Comparison of ENCODE assay signal across 18 cellular contexts in genomic region chr14:58196198-58196597, GRCh38. TPM values are rescaled to one million over a fixed set of nuclear protein-coding genes. Genes with fewer than 3 reads are reported as not detected.
A peak's percentile ranks its signal among the peaks of the same experiment; 100 is the strongest.
DNase-seq lines count a peak whose midpoint lies in the region; ATAC-seq, FAIRE-seq and TF ChIP-seq lines count a peak whose summit lies in the region.
"Had no signal": no experiment of that assay in that cellular context is flagged by ENCODE, and none has a peak within 500 bp of the region (broad histone marks: within the 10 kb centered on the region; RNA-seq: fewer than 3 reads in every experiment).

No MANE protein-coding gene starts in this region.

- intact Hi-C loops in transverse colon (cut with DNase I; ENCODE audit: low total_unique reads) = no loop called here

- no peaks in the 10 kb centered on the region for H3K23me2 ChIP-seq in H1 (ENCODE audit: low read depth, low read length)

- H3K9me3 Mint-ChIP-seq in activated naive CD4-positive, alpha-beta T cell treated with anti-CD3 and anti-CD28 coated beads, Interleukin-2, amount 50 U/mL, for 24 hours = no peaks in the 10 kb centered on the region
- H3K9me3 Mint-ChIP-seq: H9 had no signal

- peaks cover 2% of the 10 kb centered on the region for H4K20me1 ChIP-seq in Loucy (ENCODE audit: insufficient read depth, low read length, poor library complexity, severe bottlenecking)
- no peaks in the 10 kb centered on the region for H4K20me1 ChIP-seq in H1 (replicated peaks in 1 of 2; ENCODE audit: control insufficient read depth in 1 of 2, insufficient read depth in 2 of 2, low read length in 2 of 2)

- no peaks in the 10 kb centered on the region for H3K36me3 Mint-ChIP-seq in activated naive CD4-positive, alpha-beta T cell treated with anti-CD3 and anti-CD28 coated beads, Interleukin-2, amount 50 U/mL, for 24 hours
- peaks cover 5% of the 10 kb centered on the region for H3K36me3 Mint-ChIP-seq in T-helper 17 cell (ENCODE audit: low read depth)

- H3K4me3 Mint-ChIP-seq in activated naive CD4-positive, alpha-beta T cell treated with anti-CD3 and anti-CD28 coated beads, Interleukin-2, amount 50 U/mL, for 24 hours = no peak overlapping the region
- H3K4me3 Mint-ChIP-seq in T-helper 17 cell = no peak overlapping the region
- H3K4me3 Mint-ChIP-seq: H9 had no signal

- CTCF ChIA-PET in H1 (lab: Charles Lee; ENCODE audit: partially characterized antibody) = no interaction called here
- CTCF ChIA-PET in GM10248 (lab: Yijun Ruan, JAX) = no interaction called here

- no peak overlapping the region for H3K23ac ChIP-seq in H1 (ENCODE audit: insufficient read length)

- no peak overlapping the region for H2BK5ac ChIP-seq in H1 (ENCODE audit: low read depth, low read length)

- no peaks in the 10 kb centered on the region for H3K27me3 Mint-ChIP-seq in activated naive CD4-positive, alpha-beta T cell treated with anti-CD3 and anti-CD28 coated beads, Interleukin-2, amount 50 U/mL, for 24 hours
- peaks cover 14% of the 10 kb centered on the region for H3K27me3 Mint-ChIP-seq in T-helper 17 cell
- H3K27me3 Mint-ChIP-seq: CD4-positive, alpha-beta memory T cell had no signal

- 100% methylated on average over 1 of the region's 1 CpG; no CpG with 5 or more reads in 1 of the 2 experiments for WGBS in H1 (ENCODE audit: extremely low coverage in 1 of 2, insufficient coverage in 1 of 2, insufficient read length in 1 of 2, insufficient replicate concordance in 2 of 2, low coverage in 1 of 2, low lambda C conversion rate in 2 of 2, missing lambda C conversion rate in 1 of 2), 2 experiments
- WGBS in transverse colon (ENCODE audit: low coverage in 1 of 2), 2 donors = 97% methylated on average over 1 of the region's 1 CpG; no CpG with 5 or more reads in 1 of the 2 donors

- no peak overlapping the region for H3K4me3 ChIP-seq in Loucy (ENCODE audit: low read length, poor library complexity, severe bottlenecking)
- no peak overlapping the region for H3K4me3 ChIP-seq in H1 (ENCODE audit: extremely low read depth in 1 of 4, insufficient read depth in 2 of 4, low read depth in 3 of 4, low read length in 4 of 4)
- no peak overlapping the region for H3K4me3 ChIP-seq in transverse colon
- H3K4me3 ChIP-seq: A549 had no signal

- TF ChIP-seq RAD21 in H1 (IDR thresholded peaks at IDR 0.05 in 1 of 2, conservative IDR thresholded peaks at IDR 0.05 in 1 of 2; ENCODE audit: low read depth in 2 of 2, low read length in 2 of 2) = no peak

- in situ Hi-C loops in transverse colon (cut with MboI; ENCODE audit: low pct_ligation_motif_present in 1 of 4, low pct_unique_long_range_greater_than_20kb in 1 of 4, low sequenced_read_pairs in 3 of 4) = no loop called here

- H4K5ac ChIP-seq in H1 (ENCODE audit: insufficient read length, low read depth, low read length) = no peak overlapping the region

- H3K27me3 ChIP-seq in Loucy (ENCODE audit: insufficient read depth, low read length, poor library complexity, severe bottlenecking) (no peaks in the 10 kb centered on the region), H1 (replicated peaks in 1 of 4; ENCODE audit: control insufficient read depth in 3 of 4, extremely low read depth in 1 of 4, insufficient read depth in 3 of 4, low read length in 3 of 4) (peaks cover 0 to 1% (median 0%) of the 10 kb centered on the region in 4 experiments; a peak in 1 of 7 replicates), transverse colon (no peaks in the 10 kb centered on the region)

- H3K36me3 ChIP-seq in Loucy (ENCODE audit: insufficient read depth, low read length) (no peaks in the 10 kb centered on the region), H1 (ENCODE audit: control insufficient read depth in 2 of 4, insufficient read depth in 4 of 4, low read length in 3 of 4) (no peaks in the 10 kb centered on the region), transverse colon (no peaks in the 10 kb centered on the region)

- peak overlapping the region; percentile 43 for H3K27ac Mint-ChIP-seq in activated naive CD4-positive, alpha-beta T cell treated with anti-CD3 and anti-CD28 coated beads, Interleukin-2, amount 50 U/mL, for 24 hours
- H3K27ac Mint-ChIP-seq in T-helper 17 cell = peak overlapping the region; percentile 69

- H3K4ac ChIP-seq in H1 (replicated peaks; ENCODE audit: insufficient read length, low read depth, low read length) = no peak overlapping the region

- peaks cover 29% of the 10 kb centered on the region for H3K4me1 Mint-ChIP-seq in activated naive CD4-positive, alpha-beta T cell treated with anti-CD3 and anti-CD28 coated beads, Interleukin-2, amount 50 U/mL, for 24 hours
- H3K4me1 Mint-ChIP-seq in T-helper 17 cell = peaks cover 20% of the 10 kb centered on the region

- H2AK5ac ChIP-seq in H1 (ENCODE audit: low read depth, low read length) = no peak overlapping the region

- no peaks in the 10 kb centered on the region for H3K9me2 ChIP-seq in Loucy (replicated peaks; ENCODE audit: low read depth, low read length)

- no peak overlapping the region for H2BK12ac ChIP-seq in H1 (ENCODE audit: low read depth, low read length)

- no peak overlapping the region for H2BK15ac ChIP-seq in H1 (ENCODE audit: low read length)

- no peak overlapping the region for H2BK120ac ChIP-seq in H1 (replicated peaks; ENCODE audit: low read depth, low read length)

- no peak overlapping the region for H4K8ac ChIP-seq in H1 (ENCODE audit: extremely low read depth, insufficient read depth, low read length)

- peaks cover 15% of the 10 kb centered on the region for H3K4me1 ChIP-seq in Loucy (ENCODE audit: insufficient read depth, low read length, poor library complexity, severe bottlenecking)
- no peaks in the 10 kb centered on the region for H3K4me1 ChIP-seq in H1 (replicated peaks in 1 of 4; ENCODE audit: control insufficient read depth in 3 of 4, insufficient read depth in 4 of 4, low read length in 3 of 4)
- peaks cover 5 to 40% (median 18%) of the 10 kb centered on the region in 4 donors for H3K4me1 ChIP-seq in transverse colon

- no peak overlapping the region for H3K18ac ChIP-seq in H1 (ENCODE audit: extremely low read depth, low read length)

- DNase-seq in activated naive CD4-positive, alpha-beta T cell treated with Interleukin-2 at 50 U/mL for 16 hours = no peak
- DNase-seq in T-helper 17 cell (no peak), H1 (ENCODE audit: low read depth in 1 of 2, low spot score in 2 of 2) (no peak), GM10248 (ENCODE audit: extremely low spot score) (no peak), transverse colon (no peak), NOMO-1 treated with dmso at 0.1 percent for 144 hours (lab: John Stamatoyannopoulos, UW; ENCODE audit: unreplicated experiment) (no peak)
- DNase-seq: AML-193; CD4-positive, alpha-beta memory T cell; DMS153; DMS79; GDM1; GOT3; H9 had no signal

- no peak for TF ChIP-seq POLR2A in H1 (IDR thresholded peaks at IDR 0.05; ENCODE audit: control extremely low read depth in 1 of 2, low read depth in 2 of 2, low read length in 2 of 2)
- no peak for TF ChIP-seq POLR2A in transverse colon (IDR thresholded peaks at IDR 0.05)

- TF ChIP-seq EP300 in H1 (IDR thresholded peaks at IDR 0.05; ENCODE audit: borderline replicate concordance in 1 of 2, low read depth in 2 of 2, low read length in 2 of 2) (no peak), transverse colon (IDR thresholded peaks at IDR 0.05; ENCODE audit: low read depth) (no peak)

- no peak for ATAC-seq in T-helper 17 cell
- ATAC-seq: A549 had no signal

- H3K4me2 ChIP-seq in Loucy (ENCODE audit: low read depth, low read length, poor library complexity, severe bottlenecking) (no peak overlapping the region), H1 (ENCODE audit: insufficient read depth in 1 of 2, low read depth in 2 of 2, low read length in 2 of 2) (no peak overlapping the region)
- H3K4me2 ChIP-seq: A549 had no signal

- no peak overlapping the region for H4K91ac ChIP-seq in H1 (replicated peaks; ENCODE audit: insufficient read length, low read length)

- POLR2A ChIA-PET in H1 (lab: Charles Lee; ENCODE audit: partially characterized antibody) (interaction anchor here (1.8 kb wide), 1 partner anchor 102 kb away, joined by 4 read pairs; the partner anchor contains the start of gene ARID4A), GM10248 (lab: Yijun Ruan, JAX) (no interaction called here)

- no peak overlapping the region for H3K56ac ChIP-seq in H1 (replicated peaks; ENCODE audit: insufficient read length, low read depth, low read length)

- TF ChIP-seq CTCF in Loucy (conservative IDR thresholded peaks at IDR 0.05; ENCODE audit: low read length) = no peak
- no peak for TF ChIP-seq CTCF in H1 (IDR thresholded peaks at IDR 0.05; ENCODE audit: control extremely low read depth in 1 of 3, insufficient read depth in 1 of 3, low read depth in 1 of 3, low read length in 3 of 3)
- no peak for TF ChIP-seq CTCF in GM10248 (IDR thresholded peaks at IDR 0.05; ENCODE audit: control extremely low read depth, extremely low read depth, low read depth, missing control alignments)
- no peak for TF ChIP-seq CTCF in transverse colon (IDR thresholded peaks at IDR 0.05)

- H3K79me1 ChIP-seq in H1 (ENCODE audit: low read depth, low read length) = no peaks in the 10 kb centered on the region

- H2AFZ ChIP-seq in Loucy (ENCODE audit: low read length) (peak overlapping the region; percentile 41; the same call in 1 of the 2 replicates), H1 (ENCODE audit: low read length) (no peak overlapping the region)

- peaks cover 11% of the 10 kb centered on the region for H3K79me2 ChIP-seq in Loucy (ENCODE audit: insufficient read depth, low read length)
- peaks cover 0 to 9% of the 10 kb centered on the region in 2 experiments; a peak in 3 of 4 replicates for H3K79me2 ChIP-seq in H1 (ENCODE audit: control insufficient read depth in 1 of 2, insufficient read depth in 2 of 2, low read length in 2 of 2)

- H3K9me3 ChIP-seq in Loucy (ENCODE audit: insufficient read depth, low read depth, low read length) (no peaks in the 10 kb centered on the region), T-helper 17 cell (ENCODE audit: control insufficient read depth, low read length, poor library complexity, severe bottlenecking) (no peaks in the 10 kb centered on the region), H1 (ENCODE audit: insufficient read depth in 2 of 2, low read depth in 1 of 2, low read length in 1 of 2) (no peaks in the 10 kb centered on the region), transverse colon (no peaks in the 10 kb centered on the region)
- H3K9me3 ChIP-seq: A549 had no signal

- H3F3A ChIP-seq in Loucy (ENCODE audit: low read depth) = no peaks in the 10 kb centered on the region

- H3K9ac ChIP-seq in Loucy (ENCODE audit: low read depth, low read length, poor library complexity, severe bottlenecking) (no peak overlapping the region), H1 (replicated peaks in 1 of 4; ENCODE audit: extremely low read depth in 1 of 4, low read depth in 3 of 4, low read length in 3 of 4) (no peak overlapping the region)

- H3K27ac ChIP-seq in H1 (ENCODE audit: low read depth, low read length) (no peak overlapping the region), transverse colon (no peak overlapping the region)
- H3K27ac ChIP-seq: 22Rv1, A549, C4-2B had no signal

- no peak overlapping the region for H2BK20ac ChIP-seq in H1 (ENCODE audit: low read length)

- H3K14ac ChIP-seq in H1 (ENCODE audit: insufficient read length) = no peak overlapping the region

- FAIRE-seq in H1 (lab: Jason Lieb, UNC) = no peak
- FAIRE-seq: A549 had no signal

RNA-seq across cellular contexts. Expression of gene ACTR10, which starts 3.8 kb away (rescaled TPM):
- total RNA-seq in T-helper 17 cell = 10 to 100 TPM; 35.5 to 38.0 TPM
- total RNA-seq in H1 (2021; fragmentation: NEBNext Ultra II Directional; extraction: Animal tissue kit (Norgen Biotek cat#: 25700)) = 33.9 and 34.6 TPM in 2 replicates
- 6.9 and 15.4 TPM in 2 replicates for polyA plus RNA-seq in H1 (2011; rRNA removed)
- polyA plus RNA-seq in H1 (2011; cell fraction: cytosol; rRNA removed) = 17.8 TPM
- 3.1 TPM for polyA plus RNA-seq in H1 (2011; cell fraction: nucleus; rRNA removed)
- polyA plus RNA-seq in H1 (2012, experiment 1 of 2) = 16.7 to 33.6 TPM (median 17.8 TPM) in 4 replicates
- polyA plus RNA-seq in H1 (2012, experiment 2 of 2) = 5.5 TPM
- 24.8 TPM for polyA plus RNA-seq in H1 (2013, experiment 1 of 2)
- polyA plus RNA-seq in H1 (2013, experiment 2 of 2) = 23.5 TPM
- 8.0 and 14.9 TPM in 2 replicates for polyA minus RNA-seq in H1 (2011; rRNA and poly(A)+ RNA removed)
- 19.4 TPM for polyA minus RNA-seq in H1 (2011; cell fraction: cytosol; rRNA and poly(A)+ RNA removed)
- 9.1 TPM for polyA minus RNA-seq in H1 (2011; cell fraction: nucleus; rRNA and poly(A)+ RNA removed)
- total RNA-seq in transverse colon = 10 to 100 TPM; 14.7 to 51.9 (median 38.6) TPM

RNA-seq across cellular contexts. Expression of gene ARMH4, which starts 44.2 kb away (rescaled TPM):
- total RNA-seq in T-helper 17 cell (not detected), transverse colon (1 to 10 TPM in 1 of 4 donors, under 1 TPM in 2, not detected in 1; 0.41 to 2.8 (median 0.48) TPM)
- total RNA-seq in H1 (2021; fragmentation: NEBNext Ultra II Directional; extraction: Animal tissue kit (Norgen Biotek cat#: 25700)) = 24.8 and 25.4 TPM in 2 replicates
- polyA plus RNA-seq in H1 (2011; rRNA removed) = 6.4 and 7.1 TPM in 2 replicates
- 7.9 TPM for polyA plus RNA-seq in H1 (2011; cell fraction: cytosol; rRNA removed)
- polyA plus RNA-seq in H1 (2011; cell fraction: nucleus; rRNA removed) = 16.3 TPM
- polyA plus RNA-seq in H1 (2012, experiment 1 of 2) = 11.9 to 15.6 TPM (median 15.2 TPM) in 4 replicates
- polyA plus RNA-seq in H1 (2012, experiment 2 of 2) = 1.8 TPM
- 22.0 TPM for polyA plus RNA-seq in H1 (2013, experiment 1 of 2)
- 24.6 TPM for polyA plus RNA-seq in H1 (2013, experiment 2 of 2)
- 31.7 and 40.6 TPM in 2 replicates for polyA minus RNA-seq in H1 (2011; rRNA and poly(A)+ RNA removed)
- 9.1 TPM for polyA minus RNA-seq in H1 (2011; cell fraction: cytosol; rRNA and poly(A)+ RNA removed)
- 70.2 TPM for polyA minus RNA-seq in H1 (2011; cell fraction: nucleus; rRNA and poly(A)+ RNA removed)
- total RNA-seq: CD4-positive, alpha-beta memory T cell had no signal
- polyA plus RNA-seq: CD4-positive, alpha-beta memory T cell had no signal

RNA-seq across cellular contexts. Expression of gene PSMA3, which starts 48.4 kb away (rescaled TPM):
- total RNA-seq in T-helper 17 cell (100 to 1,000 TPM; 101 to 102 TPM), transverse colon (10 to 100 TPM; 38.5 to 87.3 (median 80.3) TPM)
- 283 and 285 TPM in 2 replicates for total RNA-seq in H1 (2021; fragmentation: NEBNext Ultra II Directional; extraction: Animal tissue kit (Norgen Biotek cat#: 25700))
- 244 and 507 TPM in 2 replicates for polyA plus RNA-seq in H1 (2011; rRNA removed)
- 374 TPM for polyA plus RNA-seq in H1 (2011; cell fraction: cytosol; rRNA removed)
- 105 TPM for polyA plus RNA-seq in H1 (2011; cell fraction: nucleus; rRNA removed)
- polyA plus RNA-seq in H1 (2012, experiment 1 of 2) = 205 to 250 TPM (median 218 TPM) in 4 replicates
- polyA plus RNA-seq in H1 (2012, experiment 2 of 2) = 137 TPM
- 460 TPM for polyA plus RNA-seq in H1 (2013, experiment 1 of 2)
- 474 TPM for polyA plus RNA-seq in H1 (2013, experiment 2 of 2)
- 260 and 381 TPM in 2 replicates for polyA minus RNA-seq in H1 (2011; rRNA and poly(A)+ RNA removed)
- polyA minus RNA-seq in H1 (2011; cell fraction: cytosol; rRNA and poly(A)+ RNA removed) = 64.0 TPM
- polyA minus RNA-seq in H1 (2011; cell fraction: nucleus; rRNA and poly(A)+ RNA removed) = 106 TPM
